ENCODE assay signal across 1 cellular context in genomic region chr1:12601690-12602632, GRCh38.
TF ChIP-seq lines count a peak whose summit lies in the region.

No MANE protein-coding gene starts in this region.

TF ChIP-seq in endothelial cell of umbilical vein, 7 proteins besides CTCF, POLR2A, EP300 and RAD21:
- no peak for TF ChIP-seq EZH2 (IDR thresholded peaks at IDR 0.05; ENCODE audit: borderline replicate concordance, low read depth, low read length, severe bottlenecking)
- TF ChIP-seq FOS (IDR thresholded peaks at IDR 0.05; ENCODE audit: borderline replicate concordance, insufficient read depth, low read length) = peak; percentile 80
- no peak for TF ChIP-seq JUN (IDR thresholded peaks at IDR 0.05; ENCODE audit: borderline replicate concordance, insufficient read depth, insufficient read length, low read depth)
- TF ChIP-seq GATA2 (IDR thresholded peaks at IDR 0.05; ENCODE audit: insufficient read depth, insufficient read length, low read depth, low read length) = peak; percentile 53
- no peak for TF ChIP-seq POLR2AphosphoS5 (IDR thresholded peaks at IDR 0.05; ENCODE audit: insufficient read depth, low read depth, low read length)
- TF ChIP-seq MYC (IDR thresholded peaks at IDR 0.05; ENCODE audit: low read depth, low read length) = no peak
